Comparison of ENCODE assay signal across 1 cellular context in genomic region chr15:77623878-77624524, GRCh38.
TF ChIP-seq lines count a peak whose summit lies in the region.

No MANE protein-coding gene starts in this region.

TF ChIP-seq in K562, 482 proteins besides CTCF, POLR2A, EP300 and RAD21 (continued from another document):
- TF ChIP-seq MCM3 (IDR thresholded peaks at IDR 0.05) (peak; percentile 86; the same call in 1 of the 2 replicates), TRIM24 (IDR thresholded peaks at IDR 0.05) (0 out of 4 replicates have a peak, but pooled peaks of 1 of the 2 experiments have one; percentile 33), NKRF (IDR thresholded peaks at IDR 0.05; ENCODE audit: borderline replicate concordance) (peak; percentile 62; the same call in 1 of the 2 replicates), ARID1B (IDR thresholded peaks at IDR 0.05) (0 out of 2 replicates have a peak, but pooled peaks have one; percentile 44), MLLT1 (IDR thresholded peaks at IDR 0.05) (peak; percentile 75 to 79; a peak in 3 of 4 replicates), EHMT2 (IDR thresholded peaks at IDR 0.05) (0 out of 2 replicates have a peak, but pooled peaks have one; percentile 38), HDAC1 (IDR thresholded peaks at IDR 0.05) (peak in 1 of 2 experiments; percentile 62; a peak in 1 of 4 replicates), KDM1A (IDR thresholded peaks at IDR 0.05) (peak in 1 of 2 experiments; percentile 50; a peak in 2 of 4 replicates), MTA3 (IDR thresholded peaks at IDR 0.05; ENCODE audit: borderline replicate concordance) (no peak), PHF20 (IDR thresholded peaks at IDR 0.05; ENCODE audit: partially characterized antibody) (peak; percentile 67), ZNF23 (CRISPR knock-in tag; IDR thresholded peaks at IDR 0.05) (no peak), SRSF3 (IDR thresholded peaks at IDR 0.05; ENCODE audit: insufficient read depth, low read length) (no peak), NCOR1 (IDR thresholded peaks at IDR 0.05) (0 out of 2 replicates have a peak, but pooled peaks have one; percentile 29), PCBP1 (IDR thresholded peaks at IDR 0.05; ENCODE audit: low read depth, low read length, poor library complexity, severe bottlenecking) (no peak)
